ENCODE assay signal across 31 cellular contexts in the genomic region with DNA sequence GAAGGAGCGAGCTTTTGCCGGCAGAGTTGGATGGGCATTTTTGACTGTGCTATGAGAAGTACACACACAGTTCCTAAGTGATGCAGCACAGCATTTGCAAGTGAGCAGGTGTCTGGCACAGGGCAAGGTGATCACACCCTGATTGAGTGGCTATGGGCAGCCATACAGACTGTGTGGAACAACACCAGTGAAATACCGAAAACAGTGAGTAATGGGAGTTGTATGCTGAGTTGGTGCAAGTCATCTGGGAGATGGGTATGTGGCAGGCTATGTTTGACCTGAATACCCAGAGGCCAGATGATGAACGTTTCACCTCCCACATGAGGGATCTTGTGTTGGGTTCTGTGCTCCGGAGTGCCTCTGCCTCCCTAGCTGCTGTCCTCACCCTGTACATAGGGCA. TPM values are rescaled to one million over a fixed set of nuclear protein-coding genes. Genes with fewer than 3 reads are reported as not detected.
DNase-seq lines count a peak whose midpoint lies in the region; ATAC-seq, FAIRE-seq and TF ChIP-seq lines count a peak whose summit lies in the region.
"Had no signal": no experiment of that assay in that cellular context is flagged by ENCODE, and none has a peak within 500 bp of the region (broad histone marks: within the 10 kb centered on the region; RNA-seq: fewer than 3 reads in every experiment).

No MANE protein-coding gene starts in this region.

- peaks cover 6% of the 10 kb centered on the region for H3K4me1 Mint-ChIP-seq in type B pancreatic cell (ENCODE audit: unreplicated experiment)
- H3K4me1 Mint-ChIP-seq: CD8-positive, alpha-beta memory T cell had no signal

- H3K27me3 ChIP-seq in mammary epithelial cell (ENCODE audit: insufficient read depth, low read length) (no peaks in the 10 kb centered on the region), breast epithelium (no peaks in the 10 kb centered on the region), RWPE2 (ENCODE audit: insufficient read depth, poor library complexity, severe bottlenecking) (no peaks in the 10 kb centered on the region), foreskin keratinocyte (no peaks in the 10 kb centered on the region), H7 (ENCODE audit: control insufficient read depth, insufficient read depth, low read length) (no peaks in the 10 kb centered on the region)
- H3K27me3 ChIP-seq: esophagus muscularis mucosa, left lung, tibial artery had no signal

- no peak for TF ChIP-seq POLR2A in breast epithelium (IDR thresholded peaks at IDR 0.05)

- 67% methylated on average over 4 of the region's 5 CpGs for WGBS in mammary epithelial cell (ENCODE audit: low coverage, missing lambda C conversion rate)

- H3K27me3 Mint-ChIP-seq in type B pancreatic cell, result no peaks in the 10 kb centered on the region

- H3K4me3 ChIP-seq in mammary epithelial cell (replicated peaks in 1 of 3; ENCODE audit: insufficient read depth in 1 of 3, low read depth in 2 of 3, low read length in 3 of 3) (no peak overlapping the region), breast epithelium (no peak overlapping the region), RWPE2 (ENCODE audit: severe bottlenecking) (no peak overlapping the region), H7 (ENCODE audit: insufficient read depth, low read depth, low read length) (no peak overlapping the region), kidney (ENCODE audit: low read length in 2 of 2) (no peak overlapping the region)
- H3K4me3 ChIP-seq: esophagus muscularis mucosa, left lung, smooth muscle cell, tibial artery had no signal

- H3K9me3 Mint-ChIP-seq in type B pancreatic cell, result peaks cover 7% of the 10 kb centered on the region
- H3K9me3 Mint-ChIP-seq: activated CD4-positive, alpha-beta memory T cell treated with anti-CD3 and anti-CD28 coated beads for 36 hours; activated naive CD4-positive, alpha-beta T cell treated with anti-CD3 and anti-CD28 coated beads, Interleukin-2, amount 50 U/mL, for 24 hours; CD8-positive, alpha-beta memory T cell; naive thymus-derived CD4-positive, alpha-beta T cell had no signal

- ATAC-seq in RWPE2 (ENCODE audit: low read depth), result no peak
- ATAC-seq in foreskin keratinocyte, result peak; percentile 66
- ATAC-seq in Right ventricle myocardium inferior, result no peak
- ATAC-seq: left lung; naive thymus-derived CD4-positive, alpha-beta T cell; Panc1 had no signal

- no peak for TF ChIP-seq CTCF in mammary epithelial cell (conservative IDR thresholded peaks at IDR 0.05 in 1 of 2, IDR thresholded peaks at IDR 0.05 in 1 of 2; ENCODE audit: extremely low read depth in 1 of 2, insufficient read depth in 1 of 2, low read depth in 1 of 2, low read length in 2 of 2)
- TF ChIP-seq CTCF in breast epithelium (IDR thresholded peaks at IDR 0.05), result no peak
- TF ChIP-seq CTCF in RWPE2 (IDR thresholded peaks at IDR 0.05; ENCODE audit: poor library complexity, severe bottlenecking), result no peak
- TF ChIP-seq CTCF in foreskin keratinocyte (conservative IDR thresholded peaks at IDR 0.05), result no peak
- TF ChIP-seq CTCF in type B pancreatic cell (conservative IDR thresholded peaks at IDR 0.05), result no peak
- no peak for TF ChIP-seq CTCF in kidney (IDR thresholded peaks at IDR 0.05; ENCODE audit: borderline replicate concordance, extremely low read depth, insufficient read depth)

- H3K36me3 Mint-ChIP-seq in type B pancreatic cell, result no peaks in the 10 kb centered on the region
- H3K36me3 Mint-ChIP-seq: activated CD4-positive, alpha-beta memory T cell treated with anti-CD3 and anti-CD28 coated beads for 36 hours; activated naive CD4-positive, alpha-beta T cell treated with anti-CD3 and anti-CD28 coated beads, Interleukin-2, amount 50 U/mL, for 24 hours; CD8-positive, alpha-beta memory T cell had no signal

- in situ Hi-C loops in mammary epithelial cell (cut with MboI; ENCODE audit: low sequenced_read_pairs in 2 of 2), result no loop called here

- H3K36me3 ChIP-seq in mammary epithelial cell (ENCODE audit: insufficient read depth, low read length) (no peaks in the 10 kb centered on the region), breast epithelium (no peaks in the 10 kb centered on the region), RWPE2 (ENCODE audit: low read depth) (no peaks in the 10 kb centered on the region), H7 (replicated peaks; ENCODE audit: control insufficient read depth, insufficient read depth, low read length) (no peaks in the 10 kb centered on the region), kidney (ENCODE audit: control insufficient read depth in 1 of 2, insufficient read depth in 2 of 2, low read length in 2 of 2) (no peaks in the 10 kb centered on the region)
- H3K36me3 ChIP-seq: esophagus muscularis mucosa, left lung, tibial artery had no signal

- no peak overlapping the region for H3K27ac ChIP-seq in mammary epithelial cell (ENCODE audit: insufficient read depth, low read depth, low read length)
- no peak overlapping the region for H3K27ac ChIP-seq in breast epithelium
- H3K27ac ChIP-seq in RWPE2 (ENCODE audit: poor library complexity, severe bottlenecking), result peak overlapping the region; percentile 8
- no peak overlapping the region for H3K27ac ChIP-seq in foreskin keratinocyte
- no peak overlapping the region for H3K27ac ChIP-seq in kidney (ENCODE audit: low read depth in 2 of 2, low read length in 2 of 2)
- H3K27ac ChIP-seq: esophagus muscularis mucosa, left lung, tibial artery had no signal

- no TSS peak for BruUV-seq in mammary epithelial cell (replicated peaks; lab: Mats Ljungman, UMichigan)

- H4K20me1 ChIP-seq in mammary epithelial cell (ENCODE audit: insufficient read depth, low read length), result no peaks in the 10 kb centered on the region

- H3K79me2 ChIP-seq in mammary epithelial cell (ENCODE audit: insufficient read depth, low read length), result no peaks in the 10 kb centered on the region

- H3K9ac ChIP-seq in mammary epithelial cell (ENCODE audit: insufficient read depth, low read length) (no peak overlapping the region), kidney (ENCODE audit: low read length in 2 of 2) (no peak overlapping the region)

- CTCF ChIA-PET in mammary epithelial cell (lab: Charles Lee; ENCODE audit: low non-redundant PET), result no interaction called here

- H3K4me3 Mint-ChIP-seq in type B pancreatic cell, result no peak overlapping the region
- H3K4me3 Mint-ChIP-seq: activated CD4-positive, alpha-beta memory T cell treated with anti-CD3 and anti-CD28 coated beads for 36 hours; activated naive CD4-positive, alpha-beta T cell treated with anti-CD3 and anti-CD28 coated beads, Interleukin-2, amount 50 U/mL, for 24 hours; CD8-positive, alpha-beta memory T cell; naive thymus-derived CD4-positive, alpha-beta T cell had no signal

- dilution Hi-C loops in mammary epithelial cell (cut with HindIII; ENCODE audit: low sequenced_read_pairs), result no loop called here

- no peak overlapping the region for H3K4me2 ChIP-seq in mammary epithelial cell (ENCODE audit: insufficient read depth, low read depth, low read length)
- H3K4me2 ChIP-seq: smooth muscle cell had no signal

- no peak overlapping the region for H2AFZ ChIP-seq in mammary epithelial cell (ENCODE audit: low read depth, low read length)

- H3K9me3 ChIP-seq in mammary epithelial cell (replicated peaks; ENCODE audit: insufficient read depth, low read length) (no peaks in the 10 kb centered on the region), breast epithelium (no peaks in the 10 kb centered on the region), RWPE2 (ENCODE audit: severe bottlenecking) (no peaks in the 10 kb centered on the region), kidney (ENCODE audit: control insufficient read depth in 1 of 2, low read length in 2 of 2) (no peaks in the 10 kb centered on the region)
- H3K9me3 ChIP-seq: esophagus muscularis mucosa, left lung, tibial artery had no signal

- H3K4me1 ChIP-seq in mammary epithelial cell (ENCODE audit: insufficient read depth, low read length), result peaks cover 39% of the 10 kb centered on the region
- no peaks in the 10 kb centered on the region for H3K4me1 ChIP-seq in breast epithelium
- peaks cover 38% of the 10 kb centered on the region for H3K4me1 ChIP-seq in RWPE2 (ENCODE audit: insufficient read depth, poor library complexity, severe bottlenecking)
- H3K4me1 ChIP-seq in foreskin keratinocyte, result peaks cover 38% of the 10 kb centered on the region
- peaks cover 3% of the 10 kb centered on the region in 2 donors for H3K4me1 ChIP-seq in kidney (ENCODE audit: control insufficient read depth in 1 of 2, insufficient read depth in 1 of 2, low read depth in 1 of 2, low read length in 2 of 2)

- intact Hi-C loops in mammary epithelial cell (cut with micrococcal nuclease), result loop anchor here (2.0 kb wide), 2 partner anchors 54 to 66 kb away; a partner anchor contains a TSS
- intact Hi-C loops in breast epithelium (cut with DNase I; ENCODE audit: low total_unique reads), result no loop called here
- intact Hi-C loops in Right ventricle myocardium inferior (cut with DNase I), result no loop called here
- intact Hi-C loops in kidney (cut with DNase I), result no loop called here

- no peak for FAIRE-seq in kidney (lab: Jason Lieb, UNC)
- FAIRE-seq: A204.1, frontal cortex, G401.6 had no signal

- H3K27ac Mint-ChIP-seq in type B pancreatic cell, result peak overlapping the region; percentile 68
- H3K27ac Mint-ChIP-seq: activated CD4-positive, alpha-beta memory T cell treated with anti-CD3 and anti-CD28 coated beads for 36 hours; activated naive CD4-positive, alpha-beta T cell treated with anti-CD3 and anti-CD28 coated beads, Interleukin-2, amount 50 U/mL, for 24 hours; naive thymus-derived CD4-positive, alpha-beta T cell had no signal

- DNase-seq in mammary epithelial cell (peak; percentile 61), breast epithelium (ENCODE audit: low spot score in 2 of 2) (no peak), RWPE2 (ENCODE audit: low spot score) (no peak), foreskin keratinocyte (peak in 1 of 2 donors; percentile 74), type B pancreatic cell (ENCODE audit: extremely low spot score, unreplicated experiment) (no peak), H7 (no peak), Right ventricle myocardium inferior (ENCODE audit: missing footprints) (no peak), kidney (no peak)
- DNase-seq: activated CD8-positive, alpha-beta memory T cell treated with anti-CD3 and anti-CD28 coated beads, Interleukin-2, amount 50 U/mL, for 4 hours; AML-193; CD8-positive, alpha-beta memory T cell; DMS 273 treated with DMSO at 0.1 percent for 48 hours; hippocampal formation; left lung; midbrain; naive thymus-derived CD4-positive, alpha-beta T cell; NCI-H1048; NCI-H187 treated with DMSO at 0.1 percent for 48 hours; nucleus accumbens; retina; stimulated activated CD4-positive, alpha-beta T cell treated with anti-CD3 and anti-CD28 coated beads, Interleukin-2, amount 100 ng/mL, for 24 hours; SW 1271; tibial artery had no signal

RNA-seq across cellular contexts. Expression of a gene that starts 53.5 kb away (rescaled TPM):
- total RNA-seq in mammary epithelial cell (100 to 1,000 TPM; 171 to 229 TPM), breast epithelium (100 to 1,000 TPM in 1 of 3 donors, 10 to 100 TPM in 2; 28.5 to 103 (median 45.1) TPM), foreskin keratinocyte (111 and 116 TPM in 2 replicates), type B pancreatic cell (ENCODE audit: low replicate concordance) (37.5 and 48.1 TPM in 2 replicates), Right ventricle myocardium inferior (26.0 TPM), kidney (21.8 TPM)
- polyA plus RNA-seq in mammary epithelial cell (34.4 TPM), foreskin keratinocyte (45.3 and 50.3 TPM in 2 replicates), kidney (ENCODE audit: insufficient read depth, low read depth, low replicate concordance) (9.5 TPM)
- polyA minus RNA-seq in mammary epithelial cell, result 196 TPM
- total RNA-seq in H7 (2014; rRNA removed; shearing (Covaris generic)), result 13.3 and 13.4 TPM in 2 replicates
